ENCODE assay signal across 15 cellular contexts in the genomic region with DNA sequence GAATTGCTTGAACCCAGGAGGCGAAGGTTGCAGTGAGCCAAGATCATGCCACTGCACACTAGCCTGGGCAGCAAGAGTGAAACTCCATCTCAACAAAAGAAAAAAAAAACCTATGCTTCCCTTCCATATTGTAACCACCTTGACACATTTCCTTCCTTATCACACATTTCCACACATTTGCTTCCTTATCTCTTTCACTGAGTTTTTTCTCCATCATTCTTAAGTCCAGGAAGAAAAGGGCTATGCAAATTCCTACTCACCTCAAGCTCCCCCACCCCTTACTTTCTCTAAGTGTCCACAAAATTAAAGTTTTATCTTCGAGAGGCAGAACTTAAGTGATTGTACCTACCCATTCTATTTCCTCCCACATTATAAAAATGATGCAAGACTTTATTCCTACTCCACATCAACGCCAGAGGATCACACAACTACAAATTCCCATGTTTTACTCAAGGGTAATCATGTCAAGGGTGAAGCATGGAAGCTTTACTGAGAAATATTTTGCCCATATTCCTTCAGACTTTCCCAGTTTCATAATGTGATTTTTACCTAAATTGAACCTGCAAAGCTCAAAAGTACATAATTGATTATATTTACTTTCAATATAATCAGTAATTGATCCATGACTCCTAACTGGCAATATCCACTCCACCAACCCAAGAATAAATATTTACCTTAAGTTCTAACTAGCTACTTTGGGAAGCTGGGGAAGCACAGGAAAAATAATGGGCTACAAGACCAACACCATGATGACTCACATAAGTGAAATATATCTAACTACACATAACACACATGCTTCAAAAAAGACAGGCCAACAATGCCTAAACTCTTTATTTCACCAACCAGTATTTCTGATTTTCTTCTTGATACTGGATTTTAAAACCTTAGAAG.
"Had no signal": no experiment of that assay in that cellular context is flagged by ENCODE, and none has a peak within 500 bp of the region (broad histone marks: within the 10 kb centered on the region; RNA-seq: fewer than 3 reads in every experiment).

No MANE protein-coding gene starts in this region.

- H3K4me3 ChIP-seq: cardiac muscle cell, colonic mucosa, heart left ventricle, mucosa of descending colon, spleen, testis had no signal

- H3K27me3 Mint-ChIP-seq: activated CD4-positive, alpha-beta memory T cell treated with anti-CD3 and anti-CD28 coated beads for 36 hours had no signal

- H3K9me3 Mint-ChIP-seq: activated CD4-positive, alpha-beta memory T cell treated with anti-CD3 and anti-CD28 coated beads for 36 hours; activated T-helper 2 cell treated with anti-CD3 and anti-CD28 coated beads, Interferon-gamma antibody, Interleukin-2, Interleukin-4, amounts not matched to agents 10 μg/mL and 5 μg/mL and 100 μg/mL, durations not matched to agents 14 hours and 24 hours and 36 hours; nephron; T-helper 2 cell treated with Interferon-gamma antibody and Interleukin-4, amounts not matched to agents 5 μg/mL and 100 μg/mL, for 36 hours had no signal

- DNase-seq: activated CD4-positive, alpha-beta memory T cell treated with anti-CD3 and anti-CD28 coated beads for 36 hours; activated CD4-positive, CD25-positive, alpha-beta regulatory T cell treated with anti-CD3 and anti-CD28 coated beads, Interleukin-2, amount 50 U/mL, for 72 hours; activated CD8-positive, alpha-beta memory T cell treated with anti-CD3 and anti-CD28 coated beads, Interleukin-2, amount 50 U/mL, for 4 hours; colonic mucosa; heart left ventricle; mucosa of descending colon; spleen; stimulated activated CD4-positive, alpha-beta T cell treated with anti-CD3 and anti-CD28 coated beads, Interleukin-1b, Interleukin-23, amount 100 ng/mL, for 48 hours; stimulated activated naive CD4-positive, alpha-beta T cell treated with Interleukin-2 at 50 U/mL for 16 hours; testis had no signal

- H3K9me3 ChIP-seq: colonic mucosa, heart left ventricle, mucosa of descending colon, spleen, testis had no signal

- H3K4me1 Mint-ChIP-seq: nephron had no signal

- H3K4me3 Mint-ChIP-seq: activated CD4-positive, alpha-beta memory T cell treated with anti-CD3 and anti-CD28 coated beads for 36 hours; nephron; T-helper 2 cell treated with Interferon-gamma antibody and Interleukin-4, amounts not matched to agents 5 μg/mL and 100 μg/mL, for 36 hours had no signal

- H3K27ac Mint-ChIP-seq: activated CD4-positive, alpha-beta memory T cell treated with anti-CD3 and anti-CD28 coated beads for 36 hours; activated T-helper 2 cell treated with anti-CD3 and anti-CD28 coated beads, Interferon-gamma antibody, Interleukin-2, Interleukin-4, amounts not matched to agents 10 μg/mL and 5 μg/mL and 100 μg/mL, durations not matched to agents 14 hours and 24 hours and 36 hours; nephron; T-helper 2 cell treated with Interferon-gamma antibody and Interleukin-4, amounts not matched to agents 5 μg/mL and 100 μg/mL, for 36 hours had no signal

- H3K27ac ChIP-seq: cardiac muscle cell, colonic mucosa, heart left ventricle, testis had no signal

- ATAC-seq: heart left ventricle, mucosa of descending colon, sciatic nerve had no signal

- H3K27me3 ChIP-seq: cardiac muscle cell, colonic mucosa, heart left ventricle, spleen, testis had no signal

- H3K4me1 ChIP-seq: colonic mucosa, testis had no signal
